11 cellular contexts compared by ENCODE assay signal in genomic region chr1:72281144-72281543, GRCh38. TPM values are rescaled to one million over a fixed set of nuclear protein-coding genes. Genes with fewer than 3 reads are reported as not detected.
DNase-seq lines count a peak whose midpoint lies in the region; ATAC-seq and TF ChIP-seq lines count a peak whose summit lies in the region.
"Had no signal": no experiment of that assay in that cellular context is flagged by ENCODE, and none has a peak within 500 bp of the region (broad histone marks: within the 10 kb centered on the region; RNA-seq: fewer than 3 reads in every experiment).

No MANE protein-coding gene starts in this region.

- peak overlapping the region; percentile 72 for H3K4me3 Mint-ChIP-seq in activated naive CD8-positive, alpha-beta T cell treated with anti-CD3 and anti-CD28 coated beads, Interleukin-2, amount 10 ng/mL, durations not matched to agents 7 days and 5 days
- no peak overlapping the region for H3K4me3 Mint-ChIP-seq in activated naive CD8-positive, alpha-beta T cell treated with anti-CD3 and anti-CD28 coated beads, Interleukin-2, amount 50 U/mL, for 24 hours
- H3K4me3 Mint-ChIP-seq in activated T-helper 1 cell treated with anti-CD3 and anti-CD28 coated beads, Interleukin-12 subunit alpha, Interleukin-12 subunit beta, Interleukin-2, Interleukin-4 antibody, amounts not matched to agents 30 ng/mL and 10 ng/mL and 1 ng/mL, durations not matched to agents 14 hours and 24 hours and 36 hours: peak overlapping the region; percentile 75
- H3K4me3 Mint-ChIP-seq: endodermal cell had no signal

- POLR2A ChIA-PET in activated naive CD8-positive, alpha-beta T cell treated with anti-CD3 and anti-CD28 coated beads, Interleukin-2, amount 10 ng/mL, durations not matched to agents 7 days and 5 days (lab: Charles Lee): no interaction called here

- H3K27ac ChIP-seq in layer of hippocampus (ENCODE audit: low read depth, low read length): peak overlapping the region; percentile 11
- H3K27ac ChIP-seq in transverse colon: peak overlapping the region; percentile 79 to 94 (median 87)

- TF ChIP-seq EP300 in transverse colon (IDR thresholded peaks at IDR 0.05; ENCODE audit: low read depth): no peak

- H3K4me1 Mint-ChIP-seq in activated naive CD8-positive, alpha-beta T cell treated with anti-CD3 and anti-CD28 coated beads, Interleukin-2, amount 10 ng/mL, durations not matched to agents 7 days and 5 days: peaks cover 13% of the 10 kb centered on the region
- peaks cover 20% of the 10 kb centered on the region for H3K4me1 Mint-ChIP-seq in activated naive CD8-positive, alpha-beta T cell treated with anti-CD3 and anti-CD28 coated beads, Interleukin-2, amount 50 U/mL, for 24 hours
- H3K4me1 Mint-ChIP-seq in activated T-helper 1 cell treated with anti-CD3 and anti-CD28 coated beads, Interleukin-12 subunit alpha, Interleukin-12 subunit beta, Interleukin-2, Interleukin-4 antibody, amounts not matched to agents 30 ng/mL and 10 ng/mL and 1 ng/mL, durations not matched to agents 14 hours and 24 hours and 36 hours (ENCODE audit: low read depth): peaks cover 14% of the 10 kb centered on the region

- peaks cover 20% of the 10 kb centered on the region for H3K27me3 Mint-ChIP-seq in activated naive CD8-positive, alpha-beta T cell treated with anti-CD3 and anti-CD28 coated beads, Interleukin-2, amount 10 ng/mL, durations not matched to agents 7 days and 5 days
- peaks cover 29% of the 10 kb centered on the region for H3K27me3 Mint-ChIP-seq in activated naive CD8-positive, alpha-beta T cell treated with anti-CD3 and anti-CD28 coated beads, Interleukin-2, amount 50 U/mL, for 24 hours
- peaks cover 31% of the 10 kb centered on the region for H3K27me3 Mint-ChIP-seq in activated T-helper 1 cell treated with anti-CD3 and anti-CD28 coated beads, Interleukin-12 subunit alpha, Interleukin-12 subunit beta, Interleukin-2, Interleukin-4 antibody, amounts not matched to agents 30 ng/mL and 10 ng/mL and 1 ng/mL, durations not matched to agents 14 hours and 24 hours and 36 hours (ENCODE audit: insufficient read depth)

- WGBS in transverse colon (ENCODE audit: low coverage in 1 of 2), 2 donors: 11 to 20% methylated on average over 2 of the region's 2 CpGs

- no peaks in the 10 kb centered on the region for H3K9me3 Mint-ChIP-seq in activated naive CD8-positive, alpha-beta T cell treated with anti-CD3 and anti-CD28 coated beads, Interleukin-2, amount 10 ng/mL, durations not matched to agents 7 days and 5 days
- no peaks in the 10 kb centered on the region for H3K9me3 Mint-ChIP-seq in activated naive CD8-positive, alpha-beta T cell treated with anti-CD3 and anti-CD28 coated beads, Interleukin-2, amount 50 U/mL, for 24 hours
- H3K9me3 Mint-ChIP-seq in activated T-helper 1 cell treated with anti-CD3 and anti-CD28 coated beads, Interleukin-12 subunit alpha, Interleukin-12 subunit beta, Interleukin-2, Interleukin-4 antibody, amounts not matched to agents 30 ng/mL and 10 ng/mL and 1 ng/mL, durations not matched to agents 14 hours and 24 hours and 36 hours: no peaks in the 10 kb centered on the region
- H3K9me3 Mint-ChIP-seq: endodermal cell had no signal

- peak overlapping the region; percentile 18 to 55 (median 42) for H3K4me3 ChIP-seq in transverse colon

- no peaks in the 10 kb centered on the region for H3K36me3 Mint-ChIP-seq in activated naive CD8-positive, alpha-beta T cell treated with anti-CD3 and anti-CD28 coated beads, Interleukin-2, amount 10 ng/mL, durations not matched to agents 7 days and 5 days
- H3K36me3 Mint-ChIP-seq in activated naive CD8-positive, alpha-beta T cell treated with anti-CD3 and anti-CD28 coated beads, Interleukin-2, amount 50 U/mL, for 24 hours (ENCODE audit: low read depth): peaks cover 3% of the 10 kb centered on the region
- H3K36me3 Mint-ChIP-seq in activated T-helper 1 cell treated with anti-CD3 and anti-CD28 coated beads, Interleukin-12 subunit alpha, Interleukin-12 subunit beta, Interleukin-2, Interleukin-4 antibody, amounts not matched to agents 30 ng/mL and 10 ng/mL and 1 ng/mL, durations not matched to agents 14 hours and 24 hours and 36 hours (ENCODE audit: low read depth): peaks cover 1% of the 10 kb centered on the region

- TF ChIP-seq CTCF in transverse colon (IDR thresholded peaks at IDR 0.05): no peak

- H3K36me3 ChIP-seq in transverse colon: no peaks in the 10 kb centered on the region

- DNase-seq in activated naive CD8-positive, alpha-beta T cell treated with anti-CD3 and anti-CD28 coated beads, Interleukin-2, amount 10 ng/mL, durations not matched to agents 7 days and 5 days: no peak
- DNase-seq in activated naive CD8-positive, alpha-beta T cell treated with anti-CD3 and anti-CD28 coated beads, Interleukin-2, amount 50 U/mL, for 24 hours: no peak
- DNase-seq in activated T-helper 1 cell treated with anti-CD3 and anti-CD28 coated beads, Interleukin-12 subunit alpha, Interleukin-12 subunit beta, Interleukin-2, Interleukin-4 antibody, amounts not matched to agents 30 ng/mL and 10 ng/mL and 1 ng/mL, durations not matched to agents 14 hours and 24 hours and 36 hours (ENCODE audit: low spot score): no peak
- no peak for DNase-seq in transverse colon
- no peak for DNase-seq in ACHN
- DNase-seq: activated CD4-positive, CD25-positive, alpha-beta regulatory T cell; endodermal cell; NCI-H1436 had no signal

- in situ Hi-C loops in transverse colon (cut with MboI; ENCODE audit: low pct_ligation_motif_present in 1 of 4, low pct_unique_long_range_greater_than_20kb in 1 of 4, low sequenced_read_pairs in 3 of 4): no loop called here
- in situ Hi-C loops in ACHN (cut with HindIII; ENCODE audit: low pct_ligation_motif_present, low pct_unique_long_range_greater_than_20kb, low sequenced_read_pairs): no loop called here

- no peak for ATAC-seq in activated naive CD8-positive, alpha-beta T cell treated with anti-CD3 and anti-CD28 coated beads, Interleukin-2, amount 10 ng/mL, durations not matched to agents 7 days and 5 days (ENCODE audit: low read depth)
- ATAC-seq in activated naive CD8-positive, alpha-beta T cell treated with anti-CD3 and anti-CD28 coated beads, Interleukin-2, amount 50 U/mL, for 24 hours: no peak
- ATAC-seq in GM19351 (IDR thresholded peaks at IDR 0.05; ENCODE audit: unreplicated experiment) (no peak), HG02642 (IDR thresholded peaks at IDR 0.05; ENCODE audit: poor library complexity, unreplicated experiment) (no peak)

- intact Hi-C loops in activated T-helper 1 cell treated with anti-CD3 and anti-CD28 coated beads, Interleukin-12 subunit alpha, Interleukin-12 subunit beta, Interleukin-2, Interleukin-4 antibody, amounts not matched to agents 30 ng/mL and 10 ng/mL and 1 ng/mL, durations not matched to agents 14 hours and 24 hours and 36 hours (cut with micrococcal nuclease): loop anchor here (10.0 kb wide), 2 partner anchors 1196 to 1914 kb away; partner anchors contain the start of genes FPGT, LRRIQ3 and ZRANB2
- intact Hi-C loops in transverse colon (cut with DNase I; ENCODE audit: low total_unique reads): loop anchor here (5.0 kb wide), 1 partner anchor 99 kb away; no protein-coding TSS in a partner anchor

- H3K27ac Mint-ChIP-seq in activated naive CD8-positive, alpha-beta T cell treated with anti-CD3 and anti-CD28 coated beads, Interleukin-2, amount 10 ng/mL, durations not matched to agents 7 days and 5 days: no peak overlapping the region
- no peak overlapping the region for H3K27ac Mint-ChIP-seq in activated naive CD8-positive, alpha-beta T cell treated with anti-CD3 and anti-CD28 coated beads, Interleukin-2, amount 50 U/mL, for 24 hours
- no peak overlapping the region for H3K27ac Mint-ChIP-seq in activated T-helper 1 cell treated with anti-CD3 and anti-CD28 coated beads, Interleukin-12 subunit alpha, Interleukin-12 subunit beta, Interleukin-2, Interleukin-4 antibody, amounts not matched to agents 30 ng/mL and 10 ng/mL and 1 ng/mL, durations not matched to agents 14 hours and 24 hours and 36 hours
- H3K27ac Mint-ChIP-seq: endodermal cell had no signal

- H3K27me3 ChIP-seq in layer of hippocampus (ENCODE audit: control insufficient read depth, insufficient read depth, low read length) (no peaks in the 10 kb centered on the region), transverse colon (peaks cover 40% of the 10 kb centered on the region)

- TF ChIP-seq POLR2A in transverse colon (IDR thresholded peaks at IDR 0.05): no peak

- peaks cover 0 to 16% (median 7%) of the 10 kb centered on the region in 4 donors for H3K4me1 ChIP-seq in transverse colon

- no peaks in the 10 kb centered on the region for H3K9me3 ChIP-seq in transverse colon

RNA-seq across cellular contexts. Expression of gene NEGR1, which starts 1.2 kb away (rescaled TPM):
- not detected for total RNA-seq in activated naive CD8-positive, alpha-beta T cell treated with anti-CD3 and anti-CD28 coated beads, Interleukin-2, amount 10 ng/mL, durations not matched to agents 7 days and 5 days
- total RNA-seq in activated T-helper 1 cell treated with anti-CD3 and anti-CD28 coated beads, Interleukin-12 subunit alpha, Interleukin-12 subunit beta, Interleukin-2, Interleukin-4 antibody, amounts not matched to agents 30 ng/mL and 10 ng/mL and 1 ng/mL, durations not matched to agents 14 hours and 24 hours and 36 hours: not detected in 2 replicates
- total RNA-seq in transverse colon: 10 to 100 TPM in 1 of 4 donors, 1 to 10 TPM in 3; 7.0 to 10.0 (median 8.1) TPM
